In genomic region chr5:77128411-77129061, GRCh38 we compare ENCODE assay signal across 4 cellular contexts. TPM values are rescaled to one million over a fixed set of nuclear protein-coding genes. Genes with fewer than 3 reads are reported as not detected.
"Had no signal": no experiment of that assay in that cellular context is flagged by ENCODE, and none has a peak within 500 bp of the region (broad histone marks: within the 10 kb centered on the region; RNA-seq: fewer than 3 reads in every experiment).

No MANE protein-coding gene starts in this region.

- H3K4me3 ChIP-seq: K562 had no signal

- H3K4me3 Mint-ChIP-seq: IgD-negative memory B cell had no signal

- ATAC-seq: K562 had no signal

- H3K4me1 Mint-ChIP-seq: IgD-negative memory B cell had no signal

- H3K27ac ChIP-seq: HL-60 had no signal

- H3K36me3 Mint-ChIP-seq: IgD-negative memory B cell had no signal

- FAIRE-seq: HTR-8/SVneo, K562 had no signal

- H3K27ac Mint-ChIP-seq: IgD-negative memory B cell had no signal

RNA-seq across cellular contexts. Expression of gene ZBED3, which starts 41.5 kb away (rescaled TPM):
- total RNA-seq: K562 had no signal
